9 cellular contexts compared by ENCODE assay signal in the genomic region with DNA sequence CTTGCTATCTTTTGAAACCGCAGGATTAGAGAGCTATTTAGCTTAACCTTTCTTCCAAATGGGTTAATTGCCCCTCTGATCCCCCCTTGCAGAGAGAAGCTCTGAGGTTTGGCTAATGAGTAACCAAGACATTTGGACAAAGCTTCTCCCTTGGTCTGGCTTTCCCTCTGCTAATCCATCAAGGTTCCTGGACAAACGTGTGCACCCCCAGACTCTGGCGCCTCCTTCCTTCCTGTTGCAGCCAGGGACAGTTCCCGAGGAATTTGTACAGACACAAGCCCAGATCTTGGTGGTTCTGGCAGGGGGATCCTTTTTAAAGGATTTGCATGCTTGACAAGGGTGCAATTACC. TPM values are rescaled to one million over a fixed set of nuclear protein-coding genes. Genes with fewer than 3 reads are reported as not detected.
DNase-seq lines count a peak whose midpoint lies in the region; ATAC-seq, FAIRE-seq and TF ChIP-seq lines count a peak whose summit lies in the region.
"Had no signal": no experiment of that assay in that cellular context is flagged by ENCODE, and none has a peak within 500 bp of the region (broad histone marks: within the 10 kb centered on the region; RNA-seq: fewer than 3 reads in every experiment).

No MANE protein-coding gene starts in this region.

- H3K27ac ChIP-seq in keratinocyte (ENCODE audit: control insufficient read depth, insufficient read depth, low read length) (peak overlapping the region; percentile 93), ascending aorta (no peak overlapping the region)

- ATAC-seq in omental fat pad (ENCODE audit: low FRiP score), result no peak
- ATAC-seq in HG02610 (IDR thresholded peaks at IDR 0.05; ENCODE audit: unreplicated experiment), result no peak

- H3K4me1 Mint-ChIP-seq in HFFc6 (ENCODE audit: low read depth), result peaks cover 19% of the 10 kb centered on the region

- H3K79me2 ChIP-seq in keratinocyte (ENCODE audit: control insufficient read depth, insufficient read depth, low read length), result peaks cover 51% of the 10 kb centered on the region

- TF ChIP-seq CTCF in HFFc6 (IDR thresholded peaks at IDR 0.05) (no peak), keratinocyte (optimal IDR thresholded peaks at IDR 0.05 in 1 of 3, IDR thresholded peaks at IDR 0.05 in 1 of 3, conservative IDR thresholded peaks at IDR 0.05 in 1 of 3; ENCODE audit: extremely low read depth in 1 of 3, insufficient read depth in 2 of 3, low read length in 3 of 3) (no peak), omental fat pad (IDR thresholded peaks at IDR 0.05) (no peak), ascending aorta (IDR thresholded peaks at IDR 0.05) (no peak)

- peaks cover 5% of the 10 kb centered on the region for H3K27me3 Mint-ChIP-seq in HFFc6 (ENCODE audit: insufficient read depth)

- dilution Hi-C loops in keratinocyte (cut with MboI; ENCODE audit: extremely low pct_ligation_motif_present, low sequenced_read_pairs), result no loop called here

- no peaks in the 10 kb centered on the region for H3K9me1 ChIP-seq in keratinocyte (ENCODE audit: control insufficient read depth, extremely low read depth, insufficient read depth, low read length)

- H4K20me1 ChIP-seq in keratinocyte (ENCODE audit: control insufficient read depth, extremely low read depth, insufficient read depth, low read length), result no peaks in the 10 kb centered on the region

- peaks cover 7% of the 10 kb centered on the region for H3K9me3 Mint-ChIP-seq in HFFc6

- intact Hi-C loops in ascending aorta (cut with DNase I), result loop anchor here (5.0 kb wide), 1 partner anchor 38 kb away; no protein-coding TSS in a partner anchor

- no peaks in the 10 kb centered on the region; the same call in 1 of the 2 replicates for H3K36me3 Mint-ChIP-seq in HFFc6 (ENCODE audit: low read depth)

- H3K9me3 ChIP-seq in adipocyte (ENCODE audit: control insufficient read depth, low read length) (no peaks in the 10 kb centered on the region), keratinocyte (ENCODE audit: control insufficient read depth, low read depth, low read length) (no peaks in the 10 kb centered on the region), skeletal muscle satellite cell (replicated peaks; ENCODE audit: low read length) (no peaks in the 10 kb centered on the region), ascending aorta (no peaks in the 10 kb centered on the region)

- peak overlapping the region; percentile 50 for H3K4me3 Mint-ChIP-seq in HFFc6

- no peaks in the 10 kb centered on the region for H3K36me3 ChIP-seq in adipocyte (ENCODE audit: control insufficient read depth, insufficient read depth, low read length, severe bottlenecking)
- peaks cover 0 to 1% of the 10 kb centered on the region in 2 experiments for H3K36me3 ChIP-seq in keratinocyte (ENCODE audit: control insufficient read depth in 2 of 2, extremely low read depth in 1 of 2, insufficient read depth in 2 of 2, low read length in 2 of 2)
- no peaks in the 10 kb centered on the region for H3K36me3 ChIP-seq in skeletal muscle satellite cell (ENCODE audit: insufficient read depth, low read length)
- H3K36me3 ChIP-seq in ascending aorta, result no peaks in the 10 kb centered on the region

- H3K27ac Mint-ChIP-seq in HFFc6, result no peak overlapping the region

- no peak for DNase-seq in HFFc6
- no peak for DNase-seq in adipocyte (ENCODE audit: low read depth)
- DNase-seq in keratinocyte (ENCODE audit: low read depth, low spot score), result no peak
- no peak for DNase-seq in omental fat pad (ENCODE audit: low spot score)
- no peak for DNase-seq in ascending aorta (ENCODE audit: low spot score in 2 of 2)
- DNase-seq: effector CD8-positive, alpha-beta T cell had no signal

- peaks cover 8% of the 10 kb centered on the region for H3K4me1 ChIP-seq in adipocyte (ENCODE audit: control insufficient read depth, insufficient read depth, low read length)
- H3K4me1 ChIP-seq in keratinocyte (ENCODE audit: control insufficient read depth, extremely low read depth, insufficient read depth, low read length), result peaks cover 46% of the 10 kb centered on the region
- peaks cover 13% of the 10 kb centered on the region for H3K4me1 ChIP-seq in skeletal muscle satellite cell (ENCODE audit: control insufficient read depth, insufficient read depth, low read length)
- H3K4me1 ChIP-seq in ascending aorta, result no peaks in the 10 kb centered on the region

- H3K4me3 ChIP-seq in adipocyte (ENCODE audit: low read length) (peak overlapping the region; percentile 90), keratinocyte (ENCODE audit: control insufficient read depth in 2 of 3, extremely low read depth in 1 of 3, insufficient read depth in 2 of 3, low read depth in 1 of 3, low read length in 3 of 3) (peak overlapping the region; percentile 80 to 92 (median 91)), skeletal muscle satellite cell (ENCODE audit: low read length) (no peak overlapping the region), ascending aorta (no peak overlapping the region)

- H3K9ac ChIP-seq in adipocyte (ENCODE audit: low read length), result peak overlapping the region; percentile 87
- peak overlapping the region; percentile 99 for H3K9ac ChIP-seq in keratinocyte (ENCODE audit: control insufficient read depth, extremely low read depth, insufficient read depth, low read length)
- H3K9ac ChIP-seq in skeletal muscle satellite cell (ENCODE audit: low read depth, low read length), result no peak overlapping the region

- H3K27me3 ChIP-seq in adipocyte (replicated peaks; ENCODE audit: control insufficient read depth, insufficient read depth, low read length) (peaks cover 7% of the 10 kb centered on the region), keratinocyte (ENCODE audit: control insufficient read depth, extremely low read depth, insufficient read depth, low read length) (no peaks in the 10 kb centered on the region), skeletal muscle satellite cell (ENCODE audit: control insufficient read depth, insufficient read depth, low read length) (peaks cover 36% of the 10 kb centered on the region), ascending aorta (no peaks in the 10 kb centered on the region)

- H2AFZ ChIP-seq in keratinocyte (ENCODE audit: control insufficient read depth, low read length), result no peak overlapping the region

- no peak for FAIRE-seq in keratinocyte (lab: Jason Lieb, UNC)
- FAIRE-seq: GM18507 had no signal

- H3K4me2 ChIP-seq in keratinocyte (ENCODE audit: control insufficient read depth, extremely low read depth, insufficient read depth, low read depth, low read length) (peak overlapping the region; percentile 92), skeletal muscle satellite cell (ENCODE audit: low read length) (peak overlapping the region; percentile 90)

RNA-seq across cellular contexts. Expression of a gene that starts 1.6 kb away (rescaled TPM):
- total RNA-seq in HFFc6 (2021; fragmentation: NEBNext Ultra II Directional; extraction: Animal tissue kit (Norgen Biotek cat#: 25700)), result 1 to 10 TPM; 1.3 to 5.0 (median 1.6) TPM
- 15.3 to 17.4 TPM (median 15.4 TPM) in 3 replicates for polyA plus RNA-seq in keratinocyte
- polyA plus RNA-seq in keratinocyte (2011; ENCODE audit: low read depth), result 10.4 TPM
- polyA plus RNA-seq in keratinocyte (2011; cell fraction: cytosol; rRNA removed), result 15.3 and 19.5 TPM in 2 replicates
- 49.4 and 50.0 TPM in 2 replicates for polyA plus RNA-seq in keratinocyte (2011; cell fraction: nucleus; rRNA removed)
- polyA plus RNA-seq in keratinocyte (2012; ENCODE audit: low replicate concordance), result 16.1 and 19.0 TPM in 2 replicates
- 36.5 to 48.2 TPM (median 39.6 TPM) in 3 replicates for polyA minus RNA-seq in keratinocyte
- polyA minus RNA-seq in keratinocyte (2011; cell fraction: cytosol; rRNA and poly(A)+ RNA removed), result 24.7 TPM
- 62.6 and 98.8 TPM in 2 replicates for polyA minus RNA-seq in keratinocyte (2011; cell fraction: nucleus; rRNA and poly(A)+ RNA removed)
- 4.2 and 4.3 TPM in 2 replicates for total RNA-seq in skeletal muscle satellite cell (2012; rRNA removed)
- total RNA-seq in omental fat pad (10 to 100 TPM in 1 of 4 donors, 1 to 10 TPM in 3; 7.5 to 26.5 (median 9.1) TPM), ascending aorta (79.0 TPM)

RNA-seq across cellular contexts. Expression of a gene that starts 7.6 kb away (rescaled TPM):
- not detected for total RNA-seq in HFFc6 (2021; fragmentation: NEBNext Ultra II Directional; extraction: Animal tissue kit (Norgen Biotek cat#: 25700))
- polyA plus RNA-seq in keratinocyte, result not detected in 3 replicates
- polyA plus RNA-seq in keratinocyte (2011; ENCODE audit: low read depth), result not detected
- polyA plus RNA-seq in keratinocyte (2011; cell fraction: cytosol; rRNA removed), result not detected in 2 replicates
- polyA plus RNA-seq in keratinocyte (2011; cell fraction: nucleus; rRNA removed), result not detected in 2 replicates
- not detected in 2 replicates for polyA plus RNA-seq in keratinocyte (2012; ENCODE audit: low replicate concordance)
- not detected in 3 replicates for polyA minus RNA-seq in keratinocyte
- not detected for polyA minus RNA-seq in keratinocyte (2011; cell fraction: cytosol; rRNA and poly(A)+ RNA removed)
- polyA minus RNA-seq in keratinocyte (2011; cell fraction: nucleus; rRNA and poly(A)+ RNA removed), result not detected in 2 replicates
- total RNA-seq in skeletal muscle satellite cell (2012; rRNA removed), result not detected in 2 replicates
- not detected for total RNA-seq in omental fat pad
- not detected for total RNA-seq in ascending aorta

Comparison
In these comparisons a context has a peak if more than half of its experiments do, and no peak if none do; other contexts are left out.
1. H3K4me3 ChIP-seq: peak in adipocyte (single experiment) and keratinocyte (3 of 3); none in skeletal muscle satellite cell (single experiment) and ascending aorta (0 of 2).